ENCODE assay signal across 9 cellular contexts in the genomic region with DNA sequence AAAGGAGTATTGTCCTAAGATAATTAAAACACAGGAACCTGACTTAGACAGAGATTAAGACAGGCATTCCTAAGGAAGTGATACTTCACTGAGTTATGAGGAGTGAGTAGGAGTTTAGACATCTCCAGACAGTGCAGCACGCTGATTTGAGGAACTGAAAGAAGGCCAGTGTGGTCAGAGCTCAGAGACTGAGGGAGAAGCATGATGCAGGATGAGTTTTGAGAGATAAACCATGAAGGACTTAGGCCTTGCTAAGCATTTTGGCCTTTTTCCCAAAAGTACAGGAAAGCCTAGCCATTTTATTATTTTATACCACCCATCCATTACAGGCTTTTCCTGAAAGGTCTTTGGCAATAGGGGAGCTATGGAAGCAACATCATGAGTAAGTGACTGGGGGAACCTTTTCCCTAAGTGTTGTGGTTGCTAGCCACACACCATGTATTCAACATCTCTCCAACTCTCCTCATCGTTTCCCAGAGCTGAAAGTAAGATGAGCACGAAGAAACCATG.
A peak's percentile ranks its signal among the peaks of the same experiment; 100 is the strongest.
DNase-seq lines count a peak whose midpoint lies in the region; ATAC-seq and TF ChIP-seq lines count a peak whose summit lies in the region.
"Had no signal": no experiment of that assay in that cellular context is flagged by ENCODE, and none has a peak within 500 bp of the region (broad histone marks: within the 10 kb centered on the region; RNA-seq: fewer than 3 reads in every experiment).

No MANE protein-coding gene starts in this region.

- no peak for TF ChIP-seq CTCF in GM13977 (IDR thresholded peaks at IDR 0.05; ENCODE audit: extremely low read depth, insufficient read depth, missing control alignments)
- no peak for TF ChIP-seq CTCF in astrocyte of the spinal cord (IDR thresholded peaks at IDR 0.05; ENCODE audit: low read depth, low read length)
- TF ChIP-seq CTCF in Calu3 (IDR thresholded peaks at IDR 0.05; ENCODE audit: unreplicated experiment) = no peak

- H3K36me3 Mint-ChIP-seq in naive thymus-derived CD4-positive, alpha-beta T cell = peaks cover 0 to 9% (median 4%) of the 10 kb centered on the region in 5 donors
- peaks cover 4% of the 10 kb centered on the region for H3K36me3 Mint-ChIP-seq in Calu3 (ENCODE audit: insufficient read depth, unreplicated experiment)
- peaks cover 4 to 31% of the 10 kb centered on the region in 2 donors for H3K36me3 Mint-ChIP-seq in CD4-positive, alpha-beta memory T cell

- DNase-seq in GM13977 (ENCODE audit: low spot score) = peak; percentile 14
- DNase-seq in astrocyte of the spinal cord (ENCODE audit: low read depth, low spot score) = peak; percentile 92
- no peak for DNase-seq in naive thymus-derived CD4-positive, alpha-beta T cell
- DNase-seq in Calu3 = no peak
- no peak for DNase-seq in NCI-H82 (lab: John Stamatoyannopoulos, UW)
- no peak for DNase-seq in CD4-positive, alpha-beta memory T cell

- ATAC-seq in HG03175 (IDR thresholded peaks at IDR 0.05; ENCODE audit: unreplicated experiment) (peak; percentile 78), HG03159 (IDR thresholded peaks at IDR 0.05; ENCODE audit: unreplicated experiment) (no peak)
- ATAC-seq in naive thymus-derived CD4-positive, alpha-beta T cell = peak; percentile 87

- no peak overlapping the region for H3K4me3 ChIP-seq in astrocyte of the spinal cord (ENCODE audit: low read depth, low read length)
- no peak overlapping the region for H3K4me3 ChIP-seq in naive thymus-derived CD4-positive, alpha-beta T cell (ENCODE audit: low read length)
- no peak overlapping the region for H3K4me3 ChIP-seq in CD4-positive, alpha-beta memory T cell (ENCODE audit: low read length in 2 of 2)

- CTCF ChIA-PET in naive thymus-derived CD4-positive, alpha-beta T cell (lab: Charles Lee) = no interaction called here
- CTCF ChIA-PET in Calu3 (lab: Charles Lee) = no interaction called here
- CTCF ChIA-PET in CD4-positive, alpha-beta memory T cell (lab: Charles Lee; ENCODE audit: partially characterized antibody) = no interaction called here

- in situ Hi-C loops in GM13977 (cut with MboI; ENCODE audit: low pct_unique_long_range_greater_than_20kb, low sequenced_read_pairs, unreplicated experiment) (no loop called here), astrocyte of the spinal cord (cut with HindIII; ENCODE audit: low sequenced_read_pairs) (no loop called here)

- H3K27me3 ChIP-seq in naive thymus-derived CD4-positive, alpha-beta T cell (ENCODE audit: control insufficient read depth in 2 of 2, insufficient read depth in 2 of 2, low read length in 2 of 2) = no peaks in the 10 kb centered on the region
- no peaks in the 10 kb centered on the region for H3K27me3 ChIP-seq in CD4-positive, alpha-beta memory T cell (ENCODE audit: insufficient read depth, low read length)

- intact Hi-C loops in naive thymus-derived CD4-positive, alpha-beta T cell (cut with micrococcal nuclease) = no loop called here
- intact Hi-C loops in Calu3 (cut with micrococcal nuclease; ENCODE audit: unreplicated experiment) = no loop called here
- intact Hi-C loops in CD4-positive, alpha-beta memory T cell (cut with micrococcal nuclease) = no loop called here

- H3K27me3 Mint-ChIP-seq in naive thymus-derived CD4-positive, alpha-beta T cell = no peaks in the 10 kb centered on the region
- H3K27me3 Mint-ChIP-seq in Calu3 (ENCODE audit: unreplicated experiment) = no peaks in the 10 kb centered on the region
- no peaks in the 10 kb centered on the region for H3K27me3 Mint-ChIP-seq in CD4-positive, alpha-beta memory T cell
- H3K27me3 Mint-ChIP-seq: central memory CD8-positive, alpha-beta T cell had no signal

- H3K27ac ChIP-seq in naive thymus-derived CD4-positive, alpha-beta T cell (ENCODE audit: low read depth, low read length) = no peak overlapping the region
- no peak overlapping the region for H3K27ac ChIP-seq in CD4-positive, alpha-beta memory T cell (ENCODE audit: low read depth, low read length)

- POLR2A ChIA-PET in naive thymus-derived CD4-positive, alpha-beta T cell (lab: Charles Lee) = no interaction called here
- POLR2A ChIA-PET in CD4-positive, alpha-beta memory T cell (lab: Charles Lee; ENCODE audit: partially characterized antibody) = no interaction called here

- no peaks in the 10 kb centered on the region for H3K4me1 ChIP-seq in naive thymus-derived CD4-positive, alpha-beta T cell (ENCODE audit: control insufficient read depth in 2 of 2, insufficient read depth in 2 of 2, low read length in 2 of 2)
- no peaks in the 10 kb centered on the region for H3K4me1 ChIP-seq in CD4-positive, alpha-beta memory T cell (ENCODE audit: insufficient read depth, low read length)

- no peak overlapping the region for H3K4me3 Mint-ChIP-seq in naive thymus-derived CD4-positive, alpha-beta T cell
- H3K4me3 Mint-ChIP-seq in Calu3 (ENCODE audit: low read depth, unreplicated experiment) = no peak overlapping the region
- no peak overlapping the region for H3K4me3 Mint-ChIP-seq in CD4-positive, alpha-beta memory T cell
- H3K4me3 Mint-ChIP-seq: central memory CD8-positive, alpha-beta T cell had no signal

- H3K4me1 Mint-ChIP-seq in naive thymus-derived CD4-positive, alpha-beta T cell = peaks cover 0 to 12% (median 0%) of the 10 kb centered on the region in 7 donors
- no peaks in the 10 kb centered on the region for H3K4me1 Mint-ChIP-seq in Calu3 (ENCODE audit: low read depth, unreplicated experiment)
- peaks cover 0 to 2% (median 1%) of the 10 kb centered on the region in 4 donors for H3K4me1 Mint-ChIP-seq in CD4-positive, alpha-beta memory T cell
- H3K4me1 Mint-ChIP-seq: central memory CD8-positive, alpha-beta T cell had no signal

- H3K36me3 ChIP-seq in naive thymus-derived CD4-positive, alpha-beta T cell (ENCODE audit: control insufficient read depth in 2 of 3, insufficient read depth in 3 of 3, low read length in 3 of 3) = no peaks in the 10 kb centered on the region
- H3K36me3 ChIP-seq in CD4-positive, alpha-beta memory T cell (ENCODE audit: insufficient read depth, low read length) = no peaks in the 10 kb centered on the region

- H3K9me3 ChIP-seq in naive thymus-derived CD4-positive, alpha-beta T cell (ENCODE audit: control insufficient read depth in 2 of 3, low read length in 3 of 3) = no peaks in the 10 kb centered on the region
- H3K9me3 ChIP-seq in CD4-positive, alpha-beta memory T cell (ENCODE audit: control insufficient read depth in 1 of 2, low read length in 2 of 2) = no peaks in the 10 kb centered on the region

- H3K27ac Mint-ChIP-seq in naive thymus-derived CD4-positive, alpha-beta T cell = no peak overlapping the region
- no peak overlapping the region for H3K27ac Mint-ChIP-seq in Calu3 (ENCODE audit: unreplicated experiment)
- peak overlapping the region in 1 of 7 donors; percentile 45 for H3K27ac Mint-ChIP-seq in CD4-positive, alpha-beta memory T cell

- H3K9me3 Mint-ChIP-seq in naive thymus-derived CD4-positive, alpha-beta T cell = no peaks in the 10 kb centered on the region
- H3K9me3 Mint-ChIP-seq in Calu3 (ENCODE audit: low read depth, unreplicated experiment) = no peaks in the 10 kb centered on the region
- H3K9me3 Mint-ChIP-seq in CD4-positive, alpha-beta memory T cell = no peaks in the 10 kb centered on the region
- H3K9me3 Mint-ChIP-seq: central memory CD8-positive, alpha-beta T cell had no signal

- BruUV-seq in Calu3 (replicated peaks; lab: Mats Ljungman, UMichigan) = no TSS peak

Comparison
In these comparisons a context has a peak if more than half of its experiments do, and no peak if none do; other contexts are left out.
1. DNase-seq: peak in GM13977 (single experiment) and astrocyte of the spinal cord (single experiment); none in naive thymus-derived CD4-positive, alpha-beta T cell (0 of 9), Calu3 (single experiment), NCI-H82 (single experiment) and CD4-positive, alpha-beta memory T cell (0 of 5).